Comparison of ENCODE assay signal across 1 cellular context in the genomic region with DNA sequence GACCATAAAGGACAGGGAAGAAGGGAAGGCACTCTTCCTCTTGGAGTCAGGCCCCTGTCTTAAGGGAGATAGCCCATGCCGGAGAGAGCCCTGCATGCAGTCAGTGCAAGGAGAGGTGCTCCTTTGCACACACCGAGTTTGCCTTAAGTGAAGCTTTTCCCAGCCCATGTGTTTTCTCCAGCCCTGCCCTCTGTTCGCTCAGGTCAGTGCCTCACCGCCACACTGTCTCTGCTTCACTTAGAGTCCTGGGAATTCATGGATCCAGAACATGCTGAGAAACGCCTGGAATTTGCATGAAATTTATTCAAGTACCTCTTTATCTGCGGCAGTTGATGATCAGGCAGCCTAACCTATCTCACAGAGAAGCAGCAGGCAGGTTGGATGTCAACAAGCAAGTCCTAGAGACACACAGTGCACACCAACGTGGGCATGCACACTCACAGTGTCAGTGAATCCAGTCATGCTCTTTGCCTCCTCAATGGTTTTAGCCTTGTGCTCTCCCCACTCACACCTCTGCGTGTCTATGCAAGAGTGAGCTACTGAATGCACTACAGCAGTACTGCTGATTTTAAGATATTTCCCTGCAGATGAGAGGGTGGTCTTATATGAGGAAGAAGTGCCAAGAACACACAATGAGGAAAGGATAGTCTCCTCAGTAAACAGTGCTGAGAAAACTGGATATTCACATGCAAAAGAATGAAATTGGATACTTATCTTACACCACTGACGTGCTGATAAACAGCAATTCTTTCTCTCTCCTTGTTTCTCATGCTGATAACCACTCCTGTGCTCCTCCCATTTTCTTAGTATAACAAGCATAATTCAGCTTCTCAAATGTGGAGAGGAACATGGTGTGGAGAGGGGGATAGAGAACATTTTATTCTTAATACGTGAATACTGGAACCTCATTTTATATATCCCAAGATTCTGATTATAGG.
TF ChIP-seq lines count a peak whose summit lies in the region.

No MANE protein-coding gene starts in this region.

TF ChIP-seq in K562, 482 proteins besides CTCF, POLR2A, EP300 and RAD21 (continued from another document):
- TF ChIP-seq, protein P1, sequence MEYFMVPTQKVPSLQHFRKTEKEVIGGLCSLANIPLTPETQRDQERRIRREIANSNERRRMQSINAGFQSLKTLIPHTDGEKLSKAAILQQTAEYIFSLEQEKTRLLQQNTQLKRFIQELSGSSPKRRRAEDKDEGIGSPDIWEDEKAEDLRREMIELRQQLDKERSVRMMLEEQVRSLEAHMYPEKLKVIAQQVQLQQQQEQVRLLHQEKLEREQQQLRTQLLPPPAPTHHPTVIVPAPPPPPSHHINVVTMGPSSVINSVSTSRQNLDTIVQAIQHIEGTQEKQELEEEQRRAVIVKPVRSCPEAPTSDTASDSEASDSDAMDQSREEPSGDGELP (CRISPR knock-in tag; IDR thresholded peaks at IDR 0.05; ENCODE audit: borderline replicate concordance), result no peak
